ENCODE assay signal across 19 cellular contexts in genomic region chr20:4626228-4626627, GRCh38.
DNase-seq lines count a peak whose midpoint lies in the region; ATAC-seq, FAIRE-seq and TF ChIP-seq lines count a peak whose summit lies in the region.
"Had no signal": no experiment of that assay in that cellular context is flagged by ENCODE, and none has a peak within 500 bp of the region (broad histone marks: within the 10 kb centered on the region; RNA-seq: fewer than 3 reads in every experiment).

No MANE protein-coding gene starts in this region.

- DNase-seq in A172 (ENCODE audit: low spot score): peak; percentile 19
- no peak for DNase-seq in HFFc6
- peak; percentile 27 for DNase-seq in choroid plexus epithelial cell (ENCODE audit: low read depth)
- peak; percentile 28 for DNase-seq in iris pigment epithelial cell (ENCODE audit: low read depth)
- DNase-seq in substantia nigra (lab: John Stamatoyannopoulos, UW): no peak
- no peak for DNase-seq in SKM-1 (lab: John Stamatoyannopoulos, UW; ENCODE audit: unreplicated experiment)
- DNase-seq in GM19239 (ENCODE audit: insufficient read length, low spot score): no peak
- DNase-seq: 8988T; ACHN; CD4-positive, CD25-positive, alpha-beta regulatory T cell; DMS53; GF-D8; H7 had no signal

- H3K4me1 Mint-ChIP-seq in HFFc6 (ENCODE audit: low read depth): peaks cover 25% of the 10 kb centered on the region
- H3K4me1 Mint-ChIP-seq: GM23338 had no signal

- peaks cover 34% of the 10 kb centered on the region for H3K36me3 Mint-ChIP-seq in HFFc6 (ENCODE audit: low read depth)
- H3K36me3 Mint-ChIP-seq: CD4-positive, CD25-positive, alpha-beta regulatory T cell had no signal

- no peak overlapping the region for H3K4me3 ChIP-seq in choroid plexus epithelial cell (ENCODE audit: low read depth, low read length)
- H3K4me3 ChIP-seq: BLaER1 treated with 17β-estradiol and CSF1 and Interleukin-3, amounts not matched to agents 10 nM and 100 nM; GM23338 had no signal

- no peak for TF ChIP-seq CTCF in HFFc6 (IDR thresholded peaks at IDR 0.05)
- TF ChIP-seq CTCF in choroid plexus epithelial cell (conservative IDR thresholded peaks at IDR 0.05; ENCODE audit: low read depth, low read length): no peak

- H3K4me3 Mint-ChIP-seq in HFFc6: no peak overlapping the region
- H3K4me3 Mint-ChIP-seq: CD4-positive, CD25-positive, alpha-beta regulatory T cell; GM23338 had no signal

- H3K27ac ChIP-seq in substantia nigra (ENCODE audit: low read depth, low read length, poor library complexity, severe bottlenecking): no peak overlapping the region
- H3K27ac ChIP-seq: BLaER1 treated with 17β-estradiol and CSF1 and Interleukin-3, amounts not matched to agents 10 nM and 100 nM had no signal

- no peak for FAIRE-seq in GM19239 (lab: Jason Lieb, UNC)
- FAIRE-seq: GM12891, HepG2, HTR-8/SVneo had no signal

- ATAC-seq in GM18873 (IDR thresholded peaks at IDR 0.05; ENCODE audit: low FRiP score, unreplicated experiment): no peak
- ATAC-seq: GM23338 had no signal

- no peaks in the 10 kb centered on the region; the same call in 1 of the 2 replicates for H3K27me3 Mint-ChIP-seq in HFFc6 (ENCODE audit: insufficient read depth)

- peaks cover 25% of the 10 kb centered on the region for H3K9me3 Mint-ChIP-seq in HFFc6

- peak overlapping the region; percentile 41 for H3K27ac Mint-ChIP-seq in HFFc6
- H3K27ac Mint-ChIP-seq: CD4-positive, CD25-positive, alpha-beta regulatory T cell; GM23338 had no signal

Comparison
In these comparisons a context has a peak if more than half of its experiments do, and no peak if none do; other contexts are left out.
1. DNase-seq: peak in A172 (single experiment), choroid plexus epithelial cell (single experiment) and iris pigment epithelial cell (single experiment); none in HFFc6 (single experiment), substantia nigra (0 of 49), SKM-1 (single experiment) and GM19239 (single experiment).